1 cellular context compared by ENCODE assay signal in genomic region chr4:107098403-107098802, GRCh38.
TF ChIP-seq lines count a peak whose summit lies in the region.

No MANE protein-coding gene starts in this region.

TF ChIP-seq in GM23338, 12 proteins besides CTCF, POLR2A, EP300 and RAD21 (continued from another document):
- no peak for TF ChIP-seq ETS1 (IDR thresholded peaks at IDR 0.05)
TF ChIP-seq in GM23338: peak in this region for 0.
